In the genomic region with DNA sequence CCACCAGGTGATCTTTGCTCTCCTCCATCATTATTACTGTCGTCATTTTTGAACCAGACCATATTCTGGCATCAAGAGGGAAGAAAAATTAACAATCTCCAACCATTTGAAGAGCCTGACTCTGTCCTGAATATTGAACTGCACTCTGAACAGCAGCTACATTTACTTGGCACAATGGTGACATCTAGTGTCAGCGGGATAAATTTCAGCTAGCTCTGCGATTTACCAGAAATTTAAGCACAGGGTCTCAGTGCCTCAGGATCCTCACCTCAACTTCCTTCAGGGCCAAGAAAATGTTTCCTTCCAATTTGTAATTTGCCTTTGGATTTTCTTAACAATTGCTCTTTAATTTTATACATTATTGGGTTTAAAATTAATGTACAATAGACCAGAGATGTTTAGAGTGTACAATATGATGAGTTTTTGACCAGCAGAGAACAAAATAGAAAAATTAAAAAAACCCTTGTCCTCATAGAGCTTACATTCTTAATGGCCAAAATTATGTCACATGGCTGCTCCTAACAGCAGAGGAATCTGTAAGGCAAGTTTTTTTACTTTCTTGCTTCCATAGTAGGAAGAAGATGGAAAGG, we compare ENCODE assay signal across 10 cellular contexts. TPM values are rescaled to one million over a fixed set of nuclear protein-coding genes. Genes with fewer than 3 reads are reported as not detected.
DNase-seq lines count a peak whose midpoint lies in the region; ATAC-seq and TF ChIP-seq lines count a peak whose summit lies in the region.
"Had no signal": no experiment of that assay in that cellular context is flagged by ENCODE, and none has a peak within 500 bp of the region (broad histone marks: within the 10 kb centered on the region; RNA-seq: fewer than 3 reads in every experiment).

No MANE protein-coding gene starts in this region.

- H3K27me3 ChIP-seq in DND-41 (ENCODE audit: insufficient read depth, low read length, poor library complexity), result no peaks in the 10 kb centered on the region

- H3K27ac ChIP-seq in DND-41 (ENCODE audit: low read length) (no peak overlapping the region), HEK293 (ENCODE audit: extremely low read depth, low read depth, low read length) (no peak overlapping the region)

- no peak overlapping the region for H3K9ac ChIP-seq in DND-41 (ENCODE audit: low read depth, low read length)

- H3K4me1 Mint-ChIP-seq in activated CD4-positive, alpha-beta memory T cell treated with anti-CD3 and anti-CD28 coated beads for 36 hours (ENCODE audit: low read depth), result no peaks in the 10 kb centered on the region
- no peaks in the 10 kb centered on the region for H3K4me1 Mint-ChIP-seq in nephron progenitor cell
- H3K4me1 Mint-ChIP-seq: activated naive CD4-positive, alpha-beta T cell treated with anti-CD3 and anti-CD28 coated beads, Interleukin-2, amount 50 U/mL, for 24 hours had no signal

- no peaks in the 10 kb centered on the region for H3K9me3 Mint-ChIP-seq in activated CD4-positive, alpha-beta memory T cell treated with anti-CD3 and anti-CD28 coated beads for 36 hours
- H3K9me3 Mint-ChIP-seq in nephron progenitor cell, result no peaks in the 10 kb centered on the region
- H3K9me3 Mint-ChIP-seq: activated naive CD4-positive, alpha-beta T cell treated with anti-CD3 and anti-CD28 coated beads, Interleukin-2, amount 50 U/mL, for 24 hours had no signal

- no peaks in the 10 kb centered on the region for H3K79me2 ChIP-seq in DND-41 (ENCODE audit: insufficient read depth, low read length)

- CTCF ChIA-PET in HEK293 (lab: Yijun Ruan, JAX), result interaction anchor here (0.6 to 5.2 kb wide), 32 partner anchors 10 to 729 kb away, joined by 3 to 72 read pairs (median 4); partner anchors contain the start of gene CHST4
- CTCF ChIA-PET in activated CD4-positive, alpha-beta memory T cell treated with anti-CD3 and anti-CD28 coated beads for 36 hours (lab: Charles Lee), result interaction anchor here (0.5 to 6.5 kb wide), 32 partner anchors 9 to 462 kb away, joined by 3 to 141 read pairs (median 4); partner anchors contain the start of genes CHST4, ZNF19 and ZNF23

- DNase-seq in DND-41, result peak; percentile 60
- DNase-seq in NCI-H748 (lab: John Stamatoyannopoulos, UW; ENCODE audit: unreplicated experiment), result peak; percentile 46
- peak; percentile 47 for DNase-seq in activated CD4-positive, alpha-beta memory T cell treated with anti-CD3 and anti-CD28 coated beads for 36 hours
- peak; percentile 10 for DNase-seq in epithelial cell of proximal tubule (ENCODE audit: low read depth)
- peak; percentile 53 for DNase-seq in nephron progenitor cell

- intact Hi-C loops in activated CD4-positive, alpha-beta memory T cell treated with anti-CD3 and anti-CD28 coated beads for 36 hours (cut with micrococcal nuclease), result loop anchor here (1.0 to 5.0 kb wide), 3 partner anchors 42 to 88 kb away; partner anchors contain the start of gene TLE7

- H3K36me3 ChIP-seq in DND-41 (ENCODE audit: insufficient read depth, low read length) (no peaks in the 10 kb centered on the region), HEK293 (ENCODE audit: control insufficient read depth in 2 of 2, insufficient read depth in 1 of 2, low read length in 2 of 2) (no peaks in the 10 kb centered on the region)

- H3K4me2 ChIP-seq in DND-41 (ENCODE audit: insufficient read depth, low read length), result no peak overlapping the region

- peak; percentile 82 for ATAC-seq in DND-41 (ENCODE audit: insufficient read depth, low read depth)
- ATAC-seq in HG02970 (IDR thresholded peaks at IDR 0.05; ENCODE audit: low FRiP score, unreplicated experiment), result no peak
- no peak for ATAC-seq in GM18520 (IDR thresholded peaks at IDR 0.05; ENCODE audit: unreplicated experiment)

- H3K4me3 Mint-ChIP-seq in activated CD4-positive, alpha-beta memory T cell treated with anti-CD3 and anti-CD28 coated beads for 36 hours, result no peak overlapping the region
- H3K4me3 Mint-ChIP-seq in nephron progenitor cell, result no peak overlapping the region
- H3K4me3 Mint-ChIP-seq: activated naive CD4-positive, alpha-beta T cell treated with anti-CD3 and anti-CD28 coated beads, Interleukin-2, amount 50 U/mL, for 24 hours had no signal

- no peaks in the 10 kb centered on the region for H3K4me1 ChIP-seq in DND-41 (ENCODE audit: insufficient read depth, low read length)
- H3K4me1 ChIP-seq in HEK293 (ENCODE audit: control insufficient read depth, insufficient read depth, low read length), result no peaks in the 10 kb centered on the region

- H3K36me3 Mint-ChIP-seq in activated CD4-positive, alpha-beta memory T cell treated with anti-CD3 and anti-CD28 coated beads for 36 hours, result no peaks in the 10 kb centered on the region
- no peaks in the 10 kb centered on the region for H3K36me3 Mint-ChIP-seq in nephron progenitor cell (ENCODE audit: low read depth)
- H3K36me3 Mint-ChIP-seq: activated naive CD4-positive, alpha-beta T cell treated with anti-CD3 and anti-CD28 coated beads, Interleukin-2, amount 50 U/mL, for 24 hours had no signal

- H2AFZ ChIP-seq in DND-41 (ENCODE audit: low read depth, low read length), result no peak overlapping the region

- H3K27me3 Mint-ChIP-seq in activated CD4-positive, alpha-beta memory T cell treated with anti-CD3 and anti-CD28 coated beads for 36 hours, result peaks cover 2% of the 10 kb centered on the region
- peaks cover 30% of the 10 kb centered on the region for H3K27me3 Mint-ChIP-seq in nephron progenitor cell (ENCODE audit: low read depth, poor library complexity)

- TF ChIP-seq CTCF in DND-41 (IDR thresholded peaks at IDR 0.05; ENCODE audit: borderline replicate concordance, extremely low read depth, low read length, poor library complexity, severe bottlenecking), result peak; percentile 86
- TF ChIP-seq CTCF in HEK293 (tag by site-specific recombination; IDR thresholded peaks at IDR 0.05), result no peak
- peak; percentile 75 for TF ChIP-seq CTCF in epithelial cell of proximal tubule (conservative IDR thresholded peaks at IDR 0.05; ENCODE audit: low read depth, low read length)
- TF ChIP-seq CTCF in nephron progenitor cell (IDR thresholded peaks at IDR 0.05), result peak; percentile 72

- no peak overlapping the region for H3K27ac Mint-ChIP-seq in activated CD4-positive, alpha-beta memory T cell treated with anti-CD3 and anti-CD28 coated beads for 36 hours
- H3K27ac Mint-ChIP-seq in nephron progenitor cell, result no peak overlapping the region
- H3K27ac Mint-ChIP-seq: activated naive CD4-positive, alpha-beta T cell treated with anti-CD3 and anti-CD28 coated beads, Interleukin-2, amount 50 U/mL, for 24 hours had no signal

- H3K9me3 ChIP-seq in DND-41 (ENCODE audit: insufficient read depth, low read length, severe bottlenecking) (no peaks in the 10 kb centered on the region), HEK293 (ENCODE audit: control insufficient read depth, insufficient read depth, low read depth, low read length) (no peaks in the 10 kb centered on the region)

- POLR2A ChIA-PET in HEK293 (lab: Yijun Ruan, JAX), result no interaction called here
- POLR2A ChIA-PET in activated CD4-positive, alpha-beta memory T cell treated with anti-CD3 and anti-CD28 coated beads for 36 hours (lab: Charles Lee), result no interaction called here

- H3K4me3 ChIP-seq in DND-41 (ENCODE audit: low read depth in 1 of 2, low read length in 2 of 2), result no peak overlapping the region
- H3K4me3 ChIP-seq in HEK293 (ENCODE audit: low read depth, low read length), result no peak overlapping the region
- H3K4me3 ChIP-seq in epithelial cell of proximal tubule (ENCODE audit: low read depth, low read length), result no peak overlapping the region

- H4K20me1 ChIP-seq in DND-41 (ENCODE audit: insufficient read depth, low read length), result no peaks in the 10 kb centered on the region

TF ChIP-seq in HEK293, 187 proteins besides CTCF, POLR2A, EP300 and RAD21:
- no peak for TF ChIP-seq ZNF623 (tag by site-specific recombination; IDR thresholded peaks at IDR 0.05)
- no peak for TF ChIP-seq ZFP37 (tag by site-specific recombination; IDR thresholded peaks at IDR 0.05)
- 0 out of 2 replicates have a peak, but pooled peaks have one; percentile 35 for TF ChIP-seq ZSCAN30 (tag by site-specific recombination; IDR thresholded peaks at IDR 0.05)
- no peak for TF ChIP-seq ZSCAN16 (tag by site-specific recombination; IDR thresholded peaks at IDR 0.05)
- TF ChIP-seq ZNF549 (tag by site-specific recombination; IDR thresholded peaks at IDR 0.05), result no peak
- TF ChIP-seq ZSCAN4 (tag by site-specific recombination; IDR thresholded peaks at IDR 0.05), result no peak
- peak; percentile 81 for TF ChIP-seq ZNF654 (tag by site-specific recombination; IDR thresholded peaks at IDR 0.05; ENCODE audit: low read depth)

RNA-seq across cellular contexts. Expression of gene ZNF19, which starts 10.7 kb away (rescaled TPM):
- total RNA-seq in activated CD4-positive, alpha-beta memory T cell treated with anti-CD3 and anti-CD28 coated beads for 36 hours, result 1 to 10 TPM; 2.4 to 2.7 TPM
- 0.81 and 1.7 TPM in 2 replicates for total RNA-seq in epithelial cell of proximal tubule

RNA-seq across cellular contexts. Expression of gene CHST4, which starts 26.4 kb away (rescaled TPM):
- total RNA-seq in activated CD4-positive, alpha-beta memory T cell treated with anti-CD3 and anti-CD28 coated beads for 36 hours, result not detected
- total RNA-seq in epithelial cell of proximal tubule, result 0.12 and 1.1 TPM in 2 replicates

RNA-seq across cellular contexts. Expression of gene ZNF23, which starts 37.8 kb away (rescaled TPM):
- total RNA-seq in activated CD4-positive, alpha-beta memory T cell treated with anti-CD3 and anti-CD28 coated beads for 36 hours, result 1 to 10 TPM; 5.7 to 8.5 TPM
- 4.7 and 5.9 TPM in 2 replicates for total RNA-seq in epithelial cell of proximal tubule

RNA-seq across cellular contexts. Expression of gene TLE7, which starts 58.0 kb away (rescaled TPM):
- total RNA-seq in activated CD4-positive, alpha-beta memory T cell treated with anti-CD3 and anti-CD28 coated beads for 36 hours, result not detected
- total RNA-seq in epithelial cell of proximal tubule, result not detected in 2 replicates
- total RNA-seq: subcutaneous adipose tissue had no signal

Comparison
In these comparisons a context has a peak if more than half of its experiments do, and no peak if none do; other contexts are left out.
1. DNase-seq: peak in every context shown above with its lines; median percentile 60 in DND-41; 53 in nephron progenitor cell; 47 in activated CD4-positive, alpha-beta memory T cell treated with anti-CD3 and anti-CD28 coated beads for 36 hours; 46 in NCI-H748; 10 in epithelial cell of proximal tubule.